13 cellular contexts compared by ENCODE assay signal in the genomic region with DNA sequence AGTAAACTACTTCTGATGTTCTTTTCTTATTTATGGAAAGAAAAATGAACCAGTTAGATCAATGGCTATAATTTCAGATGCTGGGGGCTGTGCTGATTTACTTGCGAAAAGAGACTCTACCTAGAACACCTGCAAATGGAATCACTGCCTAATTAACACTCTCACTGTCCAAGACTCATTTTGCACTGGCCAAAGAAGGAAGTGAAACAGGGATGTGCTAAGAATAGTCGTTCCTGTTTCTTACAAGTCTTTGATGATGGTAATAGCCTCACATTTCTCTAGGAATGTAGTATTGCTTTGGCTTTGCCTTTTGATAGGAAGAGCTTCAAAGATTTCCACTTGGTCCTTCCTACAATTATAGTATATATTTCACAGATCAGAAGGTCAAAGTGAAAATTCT. TPM values are rescaled to one million over a fixed set of nuclear protein-coding genes. Genes with fewer than 3 reads are reported as not detected.
DNase-seq lines count a peak whose midpoint lies in the region; ATAC-seq and TF ChIP-seq lines count a peak whose summit lies in the region.
"Had no signal": no experiment of that assay in that cellular context is flagged by ENCODE, and none has a peak within 500 bp of the region (broad histone marks: within the 10 kb centered on the region; RNA-seq: fewer than 3 reads in every experiment).

No MANE protein-coding gene starts in this region.

- H3K9me3 ChIP-seq in left lung = no peaks in the 10 kb centered on the region

- H3K36me3 ChIP-seq in GM06990 (ENCODE audit: control insufficient read depth, insufficient read depth, low read length) (no peaks in the 10 kb centered on the region), left lung (no peaks in the 10 kb centered on the region)

- ATAC-seq in HG02981 (IDR thresholded peaks at IDR 0.05; ENCODE audit: unreplicated experiment) = peak; percentile 56
- peak; percentile 46 for ATAC-seq in left lung
- ATAC-seq in HG03460 (IDR thresholded peaks at IDR 0.05; ENCODE audit: unreplicated experiment) = no peak
- ATAC-seq in GM18511 (IDR thresholded peaks at IDR 0.05; ENCODE audit: unreplicated experiment) = no peak

- H3K4me3 ChIP-seq in GM06990 (replicated peaks; ENCODE audit: low read depth, low read length) (no peak overlapping the region), left lung (no peak overlapping the region)

- H3K4me1 ChIP-seq in left lung = peaks cover 0 to 12% of the 10 kb centered on the region in 2 donors

- no peak overlapping the region for H3K27ac ChIP-seq in left lung

- H3K27me3 ChIP-seq in GM06990 (replicated peaks; ENCODE audit: control insufficient read depth, insufficient read depth, low read length) (no peaks in the 10 kb centered on the region; the same call in 1 of the 2 replicates), left lung (no peaks in the 10 kb centered on the region)

- DNase-seq in GM06990 (ENCODE audit: extremely low read depth, insufficient read length) (peak; percentile 63), NOMO-1 treated with DMSO at 0.1 percent for 48 hours (lab: John Stamatoyannopoulos, UW; ENCODE audit: unreplicated experiment) (peak; percentile 90), left lung (no peak), NCI-H2196 treated with DMSO at 0.1 percent for 48 hours (lab: John Stamatoyannopoulos, UW; ENCODE audit: unreplicated experiment) (no peak), iPS-NIHi7 (ENCODE audit: extremely low spot score) (no peak)
- DNase-seq: activated CD4-positive, alpha-beta memory T cell treated with anti-CD3 and anti-CD28 coated beads, Interleukin-2, amount 10 ng/mL, durations not matched to agents 7 days and 5 days; cerebellar nuclear complex; NCI-H1436 treated with DMSO at 0.1 percent for 48 hours; NCI-H510A treated with DMSO at 0.1 percent for 48 hours; SHP77 treated with DMSO at 0.1 percent for 48 hours had no signal

- intact Hi-C loops in left lung (cut with DNase I) = no loop called here

- TF ChIP-seq CTCF in GM06990 (IDR thresholded peaks at IDR 0.05; ENCODE audit: insufficient read depth, low read length, poor library complexity, severe bottlenecking) = no peak
- TF ChIP-seq CTCF in left lung (IDR thresholded peaks at IDR 0.05) = no peak

RNA-seq across cellular contexts. Expression of a gene that starts 12.7 kb away (rescaled TPM):
- 10 to 100 TPM; 29.1 to 36.3 TPM for total RNA-seq in left lung

Comparison
In these comparisons a context has a peak if more than half of its experiments do, and no peak if none do; other contexts are left out.
1. DNase-seq: peak in GM06990 (single experiment) and NOMO-1 treated with DMSO at 0.1 percent for 48 hours (single experiment); none in left lung (0 of 2), NCI-H2196 treated with DMSO at 0.1 percent for 48 hours (single experiment) and iPS-NIHi7 (single experiment).
2. ATAC-seq: peak in HG02981 (single experiment) and left lung (single experiment); none in HG03460 (single experiment) and GM18511 (single experiment).